In genomic region chr3:152304160-152304559, GRCh38 we compare ENCODE assay signal across 1 cellular context.
TF ChIP-seq lines count a peak whose summit lies in the region.

No MANE protein-coding gene starts in this region.

TF ChIP-seq in HepG2, 621 proteins besides CTCF, POLR2A, EP300 and RAD21 (continued from another document):
- TF ChIP-seq FOXC1 (CRISPR knock-in tag; IDR thresholded peaks at IDR 0.05; ENCODE audit: borderline replicate concordance) (no peak), ZNF576 (CRISPR knock-in tag; IDR thresholded peaks at IDR 0.05) (no peak), ZNF354B (CRISPR knock-in tag; IDR thresholded peaks at IDR 0.05) (no peak)
